In the genomic region with DNA sequence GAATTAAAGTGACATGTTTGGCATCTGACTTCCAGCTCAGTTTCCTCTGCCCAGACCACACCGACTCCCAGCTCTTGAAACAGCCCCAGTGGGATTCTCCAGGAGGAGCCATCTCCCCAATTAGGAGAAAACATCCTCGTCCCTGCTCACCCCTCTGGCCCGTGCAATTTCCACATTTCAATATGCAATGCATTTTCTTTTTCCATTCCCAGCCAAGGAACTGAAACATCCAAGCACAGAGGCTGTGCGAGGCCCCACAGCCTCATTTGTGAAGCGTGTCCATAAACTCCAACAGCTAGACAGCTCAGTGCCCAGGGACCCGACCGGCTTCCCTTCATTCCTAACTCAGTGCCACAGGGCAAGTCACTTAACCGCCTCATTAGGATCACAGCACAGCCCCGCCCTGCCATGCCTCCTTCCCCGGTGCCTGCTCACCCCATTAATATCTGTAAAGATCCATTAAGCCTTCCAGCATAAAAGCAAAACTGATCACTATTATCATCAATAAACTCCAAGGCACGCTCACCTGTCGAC, we compare ENCODE assay signal across 21 cellular contexts.
"Had no signal": no experiment of that assay in that cellular context is flagged by ENCODE, and none has a peak within 500 bp of the region (broad histone marks: within the 10 kb centered on the region; RNA-seq: fewer than 3 reads in every experiment).

No MANE protein-coding gene starts in this region.

- H3K4me1 Mint-ChIP-seq: central memory CD8-positive, alpha-beta T cell; T-cell had no signal

- H3K4me3 Mint-ChIP-seq: activated naive CD8-positive, alpha-beta T cell treated with anti-CD3 and anti-CD28 coated beads for 36 hours; activated T-cell treated with anti-CD3 and anti-CD28 coated beads, Interleukin-2, amount 50 U/mL, for 24 hours; central memory CD8-positive, alpha-beta T cell; natural killer cell; stimulated activated memory B cell treated with anti-CD40 and anti-IgM and Interleukin-4, amounts not matched to agents 10 μg/mL and 1 μg/mL and 100 μg/mL, for 72 hours; T-cell had no signal

- H3K9me3 Mint-ChIP-seq: activated naive CD8-positive, alpha-beta T cell treated with anti-CD3 and anti-CD28 coated beads for 36 hours; activated T-cell treated with anti-CD3 and anti-CD28 coated beads, Interleukin-2, amount 50 U/mL, for 24 hours; activated T-helper 2 cell treated with anti-CD3 and anti-CD28 coated beads, Interferon-gamma antibody, Interleukin-2, Interleukin-4, amounts not matched to agents 10 μg/mL and 5 μg/mL and 100 μg/mL, durations not matched to agents 14 hours and 24 hours and 36 hours; central memory CD8-positive, alpha-beta T cell; natural killer cell; T-cell had no signal

- H3K27me3 ChIP-seq: breast epithelium, pancreas, sigmoid colon, transverse colon, vagina had no signal

- H3K27ac ChIP-seq: breast epithelium, pancreas, psoas muscle, sigmoid colon, transverse colon had no signal

- ATAC-seq: left ventricle myocardium superior; natural killer cell; pancreas; psoas muscle; stimulated activated memory B cell treated with anti-CD40 and anti-IgM and Interleukin-4, amounts not matched to agents 10 μg/mL and 1 μg/mL and 100 μg/mL, for 72 hours; T-cell had no signal

- DNase-seq: activated naive CD4-positive, alpha-beta T cell treated with Interleukin-2 at 50 U/mL for 16 hours; activated naive CD8-positive, alpha-beta T cell treated with anti-CD3 and anti-CD28 coated beads for 36 hours; activated T-cell treated with anti-CD3 and anti-CD28 coated beads, Interleukin-2, amount 50 U/mL, for 24 hours; amniotic stem cell; effector memory CD4-positive, alpha-beta T cell; left ventricle myocardium superior; mammary epithelial cell; midbrain; natural killer cell; pancreas; psoas muscle; sigmoid colon; stimulated activated CD4-positive, alpha-beta T cell treated with anti-CD3 and anti-CD28 coated beads, Interleukin-15, amount 100 ng/mL, for 24 hours; T-cell; transverse colon had no signal

- H3K4me3 ChIP-seq: breast epithelium, pancreas, psoas muscle, sigmoid colon, smooth muscle cell, transverse colon, vagina had no signal

- H3K36me3 Mint-ChIP-seq: activated naive CD8-positive, alpha-beta T cell treated with anti-CD3 and anti-CD28 coated beads for 36 hours; natural killer cell; stimulated activated memory B cell treated with anti-CD40 and anti-IgM and Interleukin-4, amounts not matched to agents 10 μg/mL and 1 μg/mL and 100 μg/mL, for 72 hours; T-cell had no signal

- H3K4me2 ChIP-seq: smooth muscle cell had no signal

- H3K4me1 ChIP-seq: breast epithelium, pancreas, psoas muscle, transverse colon had no signal

- H3K27ac Mint-ChIP-seq: activated naive CD8-positive, alpha-beta T cell treated with anti-CD3 and anti-CD28 coated beads for 36 hours; activated T-cell treated with anti-CD3 and anti-CD28 coated beads, Interleukin-2, amount 50 U/mL, for 24 hours; activated T-helper 2 cell treated with anti-CD3 and anti-CD28 coated beads, Interferon-gamma antibody, Interleukin-2, Interleukin-4, amounts not matched to agents 10 μg/mL and 5 μg/mL and 100 μg/mL, durations not matched to agents 14 hours and 24 hours and 36 hours; natural killer cell; stimulated activated memory B cell treated with anti-CD40 and anti-IgM and Interleukin-4, amounts not matched to agents 10 μg/mL and 1 μg/mL and 100 μg/mL, for 72 hours; T-cell had no signal

- H3K9me3 ChIP-seq: breast epithelium, pancreas, psoas muscle, sigmoid colon, transverse colon, vagina had no signal

- H3K36me3 ChIP-seq: breast epithelium, pancreas, sigmoid colon, transverse colon, vagina had no signal
